Comparison of ENCODE assay signal across 1 cellular context in the genomic region with DNA sequence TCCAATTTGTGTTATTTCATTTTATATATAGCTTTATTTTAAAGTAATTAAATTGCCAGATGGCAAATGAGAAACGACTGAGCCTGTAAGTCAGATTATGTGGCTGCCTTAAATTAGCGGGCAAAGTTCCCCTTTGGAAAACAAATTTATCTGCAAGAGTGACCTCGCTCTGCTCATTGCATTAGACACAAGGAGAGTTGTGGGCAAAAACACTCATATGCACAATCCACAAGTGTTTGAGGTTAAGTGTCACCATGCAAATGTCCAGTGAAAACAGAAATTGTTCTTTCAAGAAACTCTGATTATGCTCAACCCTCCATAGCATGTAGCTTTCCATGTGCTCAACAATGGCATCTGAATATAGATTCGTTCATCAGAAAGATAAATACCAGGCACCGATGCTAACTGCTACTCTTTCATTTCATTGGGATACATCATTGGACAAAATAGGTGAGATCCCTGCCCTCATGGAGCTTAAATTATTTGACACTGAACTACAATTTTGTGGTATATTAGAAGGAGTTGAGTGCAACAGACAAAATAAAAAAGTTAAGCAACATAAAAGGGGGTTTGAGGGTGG.
TF ChIP-seq lines count a peak whose summit lies in the region.

No MANE protein-coding gene starts in this region.

TF ChIP-seq in HepG2, 621 proteins besides CTCF, POLR2A, EP300 and RAD21 (continued from another document):
- TF ChIP-seq ZNF614 (CRISPR knock-in tag; IDR thresholded peaks at IDR 0.05; ENCODE audit: borderline replicate concordance) (0 out of 2 replicates have a peak, but pooled peaks have one; percentile 54), ZNF550 (CRISPR knock-in tag; IDR thresholded peaks at IDR 0.05; ENCODE audit: borderline replicate concordance) (no peak), MED1 (CRISPR knock-in tag; IDR thresholded peaks at IDR 0.05) (0 out of 2 replicates have a peak, but pooled peaks have one; percentile 16), MED13 (CRISPR knock-in tag; IDR thresholded peaks at IDR 0.05) (no peak), SSRP1 (CRISPR knock-in tag; IDR thresholded peaks at IDR 0.05) (no peak), FOSL2 (CRISPR knock-in tag; IDR thresholded peaks at IDR 0.05) (0 out of 2 replicates have a peak, but pooled peaks have one; percentile 25), PHF21A (CRISPR knock-in tag; IDR thresholded peaks at IDR 0.05) (0 out of 2 replicates have a peak, but pooled peaks have one; percentile 41), ATF2 (CRISPR knock-in tag; IDR thresholded peaks at IDR 0.05) (0 out of 2 replicates have a peak, but pooled peaks have one; percentile 6), SAP130 (CRISPR knock-in tag; IDR thresholded peaks at IDR 0.05; ENCODE audit: low read depth) (peak; percentile 43; the same call in 1 of the 2 replicates), ADNP (CRISPR knock-in tag; IDR thresholded peaks at IDR 0.05) (no peak), SOX5 (CRISPR knock-in tag; IDR thresholded peaks at IDR 0.05; ENCODE audit: borderline replicate concordance) (peak; percentile 64; the same call in 1 of the 2 replicates), FOXA3 (CRISPR knock-in tag; IDR thresholded peaks at IDR 0.05) (peak; percentile 66), FOXP4 (CRISPR knock-in tag; IDR thresholded peaks at IDR 0.05) (0 out of 2 replicates have a peak, but pooled peaks have one; percentile 55), HMGXB3 (CRISPR knock-in tag; IDR thresholded peaks at IDR 0.05; ENCODE audit: borderline replicate concordance) (0 out of 2 replicates have a peak, but pooled peaks have one; percentile 44), KLF11 (CRISPR knock-in tag; IDR thresholded peaks at IDR 0.05) (0 out of 2 replicates have a peak, but pooled peaks have one; percentile 39), ZKSCAN8 (CRISPR knock-in tag; IDR thresholded peaks at IDR 0.05; ENCODE audit: borderline replicate concordance) (peak; percentile 20; the same call in 1 of the 2 replicates), ZNF205 (CRISPR knock-in tag; IDR thresholded peaks at IDR 0.05) (no peak), HNF4G (IDR thresholded peaks at IDR 0.05; ENCODE audit: borderline replicate concordance, low read depth, low read length) (peak; percentile 50; the same call in 1 of the 2 replicates), HNF4G (CRISPR knock-in tag; IDR thresholded peaks at IDR 0.05; ENCODE audit: borderline replicate concordance, low read depth) (no peak), SOX13 (IDR thresholded peaks at IDR 0.05) (no peak), SOX13 (CRISPR knock-in tag; conservative IDR thresholded peaks at IDR 0.05 in 1 of 2, IDR thresholded peaks at IDR 0.05 in 1 of 2) (peak in 1 of 2 experiments; percentile 81; a peak in 2 of 4 replicates), ATF4 (CRISPR knock-in tag; IDR thresholded peaks at IDR 0.05) (0 out of 4 replicates have a peak, but pooled peaks of 1 of the 2 experiments have one; percentile 29), ZNF737 (CRISPR knock-in tag; IDR thresholded peaks at IDR 0.05; ENCODE audit: borderline replicate concordance) (no peak), LCORL (IDR thresholded peaks at IDR 0.05) (no peak), LCORL (CRISPR knock-in tag; IDR thresholded peaks at IDR 0.05) (0 out of 2 replicates have a peak, but pooled peaks have one; percentile 47), GABPB1 (CRISPR knock-in tag; IDR thresholded peaks at IDR 0.05) (no peak), RBM22 (optimal IDR thresholded peaks at IDR 0.05; ENCODE audit: low read length) (peak; percentile 87), PAXIP1 (CRISPR knock-in tag; conservative IDR thresholded peaks at IDR 0.05) (peak; percentile 83), BCL6 (CRISPR knock-in tag; IDR thresholded peaks at IDR 0.05) (peak; percentile 55; the same call in 1 of the 2 replicates), PATZ1 (CRISPR knock-in tag; IDR thresholded peaks at IDR 0.05) (0 out of 2 replicates have a peak, but pooled peaks have one; percentile 18), FOXK1 (CRISPR knock-in tag; IDR thresholded peaks at IDR 0.05; ENCODE audit: borderline replicate concordance, low read depth) (0 out of 2 replicates have a peak, but pooled peaks have one; percentile 24)
- TF ChIP-seq, protein P1, sequence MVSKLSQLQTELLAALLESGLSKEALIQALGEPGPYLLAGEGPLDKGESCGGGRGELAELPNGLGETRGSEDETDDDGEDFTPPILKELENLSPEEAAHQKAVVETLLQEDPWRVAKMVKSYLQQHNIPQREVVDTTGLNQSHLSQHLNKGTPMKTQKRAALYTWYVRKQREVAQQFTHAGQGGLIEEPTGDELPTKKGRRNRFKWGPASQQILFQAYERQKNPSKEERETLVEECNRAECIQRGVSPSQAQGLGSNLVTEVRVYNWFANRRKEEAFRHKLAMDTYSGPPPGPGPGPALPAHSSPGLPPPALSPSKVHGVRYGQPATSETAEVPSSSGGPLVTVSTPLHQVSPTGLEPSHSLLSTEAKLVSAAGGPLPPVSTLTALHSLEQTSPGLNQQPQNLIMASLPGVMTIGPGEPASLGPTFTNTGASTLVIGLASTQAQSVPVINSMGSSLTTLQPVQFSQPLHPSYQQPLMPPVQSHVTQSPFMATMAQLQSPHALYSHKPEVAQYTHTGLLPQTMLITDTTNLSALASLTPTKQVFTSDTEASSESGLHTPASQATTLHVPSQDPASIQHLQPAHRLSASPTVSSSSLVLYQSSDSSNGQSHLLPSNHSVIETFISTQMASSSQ (IDR thresholded peaks at IDR 0.05; ENCODE audit: low read depth): peak; percentile 38; the same call in 1 of the 2 replicates
- TF ChIP-seq, protein P1 (CRISPR knock-in tag; IDR thresholded peaks at IDR 0.05; ENCODE audit: borderline replicate concordance): peak; percentile 77; the same call in 1 of the 2 replicates
- TF ChIP-seq, protein P2, sequence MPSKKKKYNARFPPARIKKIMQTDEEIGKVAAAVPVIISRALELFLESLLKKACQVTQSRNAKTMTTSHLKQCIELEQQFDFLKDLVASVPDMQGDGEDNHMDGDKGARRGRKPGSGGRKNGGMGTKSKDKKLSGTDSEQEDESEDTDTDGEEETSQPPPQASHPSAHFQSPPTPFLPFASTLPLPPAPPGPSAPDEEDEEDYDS (CRISPR knock-in tag; IDR thresholded peaks at IDR 0.05): 0 out of 2 replicates have a peak, but pooled peaks have one; percentile 12
